15 cellular contexts compared by ENCODE assay signal in the genomic region with DNA sequence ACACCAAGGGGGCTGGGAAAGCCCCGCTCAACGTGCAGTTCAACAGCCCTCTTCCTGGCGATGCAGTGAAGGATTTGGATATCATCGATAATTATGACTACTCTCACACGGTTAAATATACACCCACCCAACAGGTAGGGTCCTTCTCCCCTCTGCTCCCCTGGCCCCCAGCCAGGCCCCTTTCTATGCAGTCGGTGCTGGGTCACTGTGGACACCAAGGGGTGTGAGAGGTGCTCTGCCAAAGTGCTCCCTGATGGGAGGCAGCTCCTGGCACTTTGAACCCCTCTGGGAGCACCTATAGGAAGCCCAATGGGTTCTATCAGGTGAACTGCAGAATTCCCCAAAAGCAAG.
DNase-seq lines count a peak whose midpoint lies in the region; TF ChIP-seq lines count a peak whose summit lies in the region.
"Had no signal": no experiment of that assay in that cellular context is flagged by ENCODE, and none has a peak within 500 bp of the region (broad histone marks: within the 10 kb centered on the region; RNA-seq: fewer than 3 reads in every experiment).

No MANE protein-coding gene starts in this region.

- peaks cover 44% of the 10 kb centered on the region for H3K4me1 ChIP-seq in parathyroid adenoma

- H3K9ac ChIP-seq in parathyroid adenoma, result no peak overlapping the region

- peak overlapping the region; percentile 78 to 94 (median 91) for H3K27ac Mint-ChIP-seq in IgD-negative memory B cell

- DNase-seq in epithelial cell of esophagus (ENCODE audit: low read depth) (no peak), NCI-H187 treated with DMSO at 0.1 percent for 48 hours (lab: John Stamatoyannopoulos, UW) (no peak), EL (no peak), RKO (ENCODE audit: low spot score) (no peak)
- no peak for DNase-seq in activated CD4-positive, alpha-beta T cell treated with anti-CD3 and anti-CD28 coated beads, Interleukin-2, amount 50 U/mL, for 4 hours
- DNase-seq: activated CD4-positive, CD25-positive, alpha-beta regulatory T cell treated with anti-CD3 and anti-CD28 coated beads, Interleukin-2, amount 50 U/mL, for 72 hours; activated CD8-positive, alpha-beta memory T cell treated with anti-CD3 and anti-CD28 coated beads, Interleukin-2, amount 50 U/mL, for 48 hours; MG63; NCI-H1930; SIG-M5; stimulated activated naive CD4-positive, alpha-beta T cell had no signal

- peak overlapping the region; percentile 80 for H2AFZ ChIP-seq in parathyroid adenoma

- no peaks in the 10 kb centered on the region for H3K79me2 ChIP-seq in parathyroid adenoma

- H3K9me3 ChIP-seq in parathyroid adenoma (ENCODE audit: control insufficient read depth, low read length), result no peaks in the 10 kb centered on the region
- H3K9me3 ChIP-seq: MG63 had no signal

- peak overlapping the region; percentile 26 for H3K4me2 ChIP-seq in parathyroid adenoma (ENCODE audit: low read length)

- H3K9me3 Mint-ChIP-seq in IgD-negative memory B cell, result no peaks in the 10 kb centered on the region

- TF ChIP-seq CTCF in 22Rv1 (IDR thresholded peaks at IDR 0.05) (no peak), epithelial cell of esophagus (IDR thresholded peaks at IDR 0.05; ENCODE audit: insufficient read depth, low read depth, low read length, missing control alignments) (no peak), parathyroid adenoma (IDR thresholded peaks at IDR 0.05) (no peak)

- no peaks in the 10 kb centered on the region for H3K27me3 Mint-ChIP-seq in IgD-negative memory B cell

- H3K27ac ChIP-seq in 22Rv1 (peak overlapping the region; percentile 79), parathyroid adenoma (peak overlapping the region; percentile 93)
- H3K27ac ChIP-seq: coronary artery had no signal

- peaks cover 29% of the 10 kb centered on the region for H3K36me3 Mint-ChIP-seq in IgD-negative memory B cell

- H3K27me3 ChIP-seq in parathyroid adenoma (ENCODE audit: control insufficient read depth, insufficient read depth, low read length), result no peaks in the 10 kb centered on the region
- H3K27me3 ChIP-seq: MG63 had no signal

- H3K4me3 Mint-ChIP-seq in IgD-negative memory B cell, result peak overlapping the region in 3 of 4 donors; percentile 21 to 70 (median 61)

- H3K4me3 ChIP-seq in epithelial cell of esophagus (ENCODE audit: low read length) (peak overlapping the region; percentile 29), parathyroid adenoma (ENCODE audit: low read depth, low read length) (peak overlapping the region; percentile 4)
- H3K4me3 ChIP-seq: coronary artery, MG63 had no signal

- no peaks in the 10 kb centered on the region for H3K36me3 ChIP-seq in parathyroid adenoma (ENCODE audit: control insufficient read depth, insufficient read depth, low read length)

- H3K4me1 Mint-ChIP-seq in IgD-negative memory B cell, result peaks cover 49 to 52% (median 49%) of the 10 kb centered on the region in 3 donors
